Comparison of ENCODE assay signal across 9 cellular contexts in genomic region chr5:89457411-89458329, GRCh38.
A peak's percentile ranks its signal among the peaks of the same experiment; 100 is the strongest.
DNase-seq lines count a peak whose midpoint lies in the region; ATAC-seq and TF ChIP-seq lines count a peak whose summit lies in the region.
"Had no signal": no experiment of that assay in that cellular context is flagged by ENCODE, and none has a peak within 500 bp of the region (broad histone marks: within the 10 kb centered on the region; RNA-seq: fewer than 3 reads in every experiment).

No MANE protein-coding gene starts in this region.

- TF ChIP-seq CTCF in sigmoid colon (IDR thresholded peaks at IDR 0.05): no peak
- no peak for TF ChIP-seq CTCF in GM10248 (IDR thresholded peaks at IDR 0.05; ENCODE audit: control extremely low read depth, extremely low read depth, low read depth, missing control alignments)

- H3K4me2 ChIP-seq in GM23248 (ENCODE audit: unreplicated experiment): peak overlapping the region; percentile 64

- H3K4me3 ChIP-seq in GM23248 (no peak overlapping the region), sigmoid colon (no peak overlapping the region)
- H3K4me3 ChIP-seq: dorsolateral prefrontal cortex had no signal

- H4K20me1 ChIP-seq in GM23248 (ENCODE audit: insufficient read depth): no peaks in the 10 kb centered on the region

- intact Hi-C loops in sigmoid colon (cut with DNase I): no loop called here

- peak overlapping the region; percentile 35 for H2AFZ ChIP-seq in GM23248

- no peaks in the 10 kb centered on the region for H3K79me2 ChIP-seq in GM23248 (ENCODE audit: insufficient read depth)

- in situ Hi-C loops in GM23248 (cut with MboI): no loop called here

- H3K36me3 ChIP-seq in GM23248 (ENCODE audit: low read depth): no peaks in the 10 kb centered on the region
- no peaks in the 10 kb centered on the region for H3K36me3 ChIP-seq in sigmoid colon

- POLR2A ChIA-PET in GM10248 (lab: Yijun Ruan, JAX): interaction anchor here (0.8 kb wide), 1 partner anchor 22 kb away, joined by 3 read pairs; no protein-coding TSS in a partner anchor

- DNase-seq in GM23248 (peak; percentile 91), RPMI7951 (ENCODE audit: low read depth) (peak; percentile 94), fibroblast of peridontal ligament (ENCODE audit: extremely low read depth) (peak; percentile 87), sigmoid colon (peak; percentile 69), GM10248 (ENCODE audit: extremely low spot score) (no peak), NK-92 (lab: John Stamatoyannopoulos, UW; ENCODE audit: unreplicated experiment) (no peak)

- 11 to 20% methylated on average over 6 of the region's 6 CpGs for WGBS in GM23248 (ENCODE audit: low coverage in 1 of 2, low lambda C conversion rate in 2 of 2, missing lambda C conversion rate in 2 of 2), 2 experiments
- WGBS in sigmoid colon, 2 donors: 57 to 66% methylated on average over 6 of the region's 6 CpGs

- H3K9me3 ChIP-seq in GM23248 (ENCODE audit: low read depth) (no peaks in the 10 kb centered on the region), sigmoid colon (no peaks in the 10 kb centered on the region)

- no peak for ATAC-seq in HG02571 (IDR thresholded peaks at IDR 0.05; ENCODE audit: unreplicated experiment)
- no peak for ATAC-seq in GM18858 (IDR thresholded peaks at IDR 0.05; ENCODE audit: unreplicated experiment)

- 0 out of 2 replicates have a peak, but pooled peaks cover 5% of the 10 kb centered on the region for H3F3A ChIP-seq in GM23248 (ENCODE audit: insufficient read depth)

- H3K9me2 ChIP-seq in GM23248 (ENCODE audit: insufficient read depth): no peaks in the 10 kb centered on the region

- TF ChIP-seq EP300 in sigmoid colon (IDR thresholded peaks at IDR 0.05): no peak

- no peak for TF ChIP-seq POLR2A in sigmoid colon (IDR thresholded peaks at IDR 0.05)

- H3K4me1 ChIP-seq in GM23248 (ENCODE audit: insufficient read depth) (peaks cover 15% of the 10 kb centered on the region), sigmoid colon (peaks cover 0 to 18% (median 14%) of the 10 kb centered on the region in 4 donors)

- CTCF ChIA-PET in GM10248 (lab: Yijun Ruan, JAX): interaction anchor here (0.9 to 1.7 kb wide), 4 partner anchors 12 to 107 kb away, joined by 3 to 4 read pairs (median 3); no protein-coding TSS in a partner anchor

- no peak overlapping the region for H3K9ac ChIP-seq in GM23248

- H3K27me3 ChIP-seq in GM23248 (replicated peaks; ENCODE audit: insufficient read depth) (no peaks in the 10 kb centered on the region), sigmoid colon (no peaks in the 10 kb centered on the region)
- H3K27me3 ChIP-seq: dorsolateral prefrontal cortex had no signal

- peak overlapping the region; percentile 30 for H3K27ac ChIP-seq in GM23248
- H3K27ac ChIP-seq in sigmoid colon: peak overlapping the region; percentile 30 to 60 (median 35)

Comparison
In these comparisons a context has a peak if more than half of its experiments do, and no peak if none do; other contexts are left out.
1. DNase-seq: peak in GM23248 (single experiment), RPMI7951 (single experiment), fibroblast of peridontal ligament (single experiment) and sigmoid colon (single experiment); none in GM10248 (single experiment) and NK-92 (single experiment).